Comparison of ENCODE assay signal across 21 cellular contexts in genomic region chr13:100818706-100819105, GRCh38.
DNase-seq lines count a peak whose midpoint lies in the region; ATAC-seq and TF ChIP-seq lines count a peak whose summit lies in the region.
"Had no signal": no experiment of that assay in that cellular context is flagged by ENCODE, and none has a peak within 500 bp of the region (broad histone marks: within the 10 kb centered on the region; RNA-seq: fewer than 3 reads in every experiment).

No MANE protein-coding gene starts in this region.

- TF ChIP-seq CTCF in Calu3 (IDR thresholded peaks at IDR 0.05; ENCODE audit: unreplicated experiment) = no peak
- TF ChIP-seq CTCF in mucosa of descending colon (IDR thresholded peaks at IDR 0.05) = no peak

- no peak overlapping the region for H3K27ac ChIP-seq in trophoblast cell (ENCODE audit: low read depth, low read length)
- H3K27ac ChIP-seq: BLaER1, right atrium auricular region, SJSA1, upper lobe of right lung had no signal

- H3K4ac ChIP-seq in trophoblast cell (ENCODE audit: low read depth, low read length) = no peak overlapping the region

- peak; percentile 4 for DNase-seq in Calu3
- DNase-seq in astrocyte of the hippocampus (ENCODE audit: low read depth, low spot score) = peak; percentile 76
- DNase-seq in inferior parietal cortex (ENCODE audit: extremely low spot score) = peak; percentile 30
- DNase-seq in trophoblast cell = peak; percentile 25 to 54
- DNase-seq in NCI-H1436 treated with DMSO at 0.1 percent for 48 hours (lab: John Stamatoyannopoulos, UW) = no peak
- no peak for DNase-seq in mucosa of descending colon
- DNase-seq in SK-N-DZ (ENCODE audit: low spot score) = no peak
- DNase-seq: activated CD4-positive, alpha-beta T cell treated with anti-CD3 and anti-CD28 coated beads, Interleukin-2, amount 10 ng/mL, durations not matched to agents 24 days and 14 days; activated CD8-positive, alpha-beta memory T cell treated with anti-CD3 and anti-CD28 coated beads, Interleukin-2, amount 10 ng/mL, durations not matched to agents 7 days and 5 days; activated naive CD8-positive, alpha-beta T cell treated with anti-CD3 and anti-CD28 coated beads, Interleukin-2, amount 10 ng/mL, durations not matched to agents 7 days and 5 days; cortex of kidney; NCI-H1417; NCI-H524; stimulated activated CD4-positive, alpha-beta T cell treated with anti-CD3 and anti-CD28 coated beads, Interleukin-4, amount 100 ng/mL, for 4 hours; upper lobe of right lung had no signal

- ATAC-seq in GM18511 (IDR thresholded peaks at IDR 0.05; ENCODE audit: unreplicated experiment) (no peak), mucosa of descending colon (no peak)
- ATAC-seq: activated CD8-positive, alpha-beta memory T cell treated with anti-CD3 and anti-CD28 coated beads, Interleukin-2, amount 10 ng/mL, durations not matched to agents 7 days and 5 days; activated T-helper 17 cell treated with anti-CD3 and anti-CD28 coated beads, Interleukin-2, amount 50 U/mL, for 72 hours; upper lobe of right lung had no signal

- H4K12ac ChIP-seq in trophoblast cell (ENCODE audit: low read depth, low read length) = no peak overlapping the region

- no peaks in the 10 kb centered on the region for H3K4me1 ChIP-seq in trophoblast cell (ENCODE audit: control insufficient read depth in 1 of 2, insufficient read depth in 2 of 2, low read length in 2 of 2)
- H3K4me1 ChIP-seq in mucosa of descending colon (ENCODE audit: low read depth) = no peaks in the 10 kb centered on the region
- H3K4me1 ChIP-seq: BLaER1, right atrium auricular region, SJSA1, upper lobe of right lung had no signal

- no peak overlapping the region for H3K4me3 Mint-ChIP-seq in Calu3 (ENCODE audit: low read depth, unreplicated experiment)
- H3K4me3 Mint-ChIP-seq: activated CD4-positive, alpha-beta T cell treated with anti-CD3 and anti-CD28 coated beads, Interleukin-2, amount 10 ng/mL, durations not matched to agents 24 days and 14 days; activated CD8-positive, alpha-beta memory T cell treated with anti-CD3 and anti-CD28 coated beads, Interleukin-2, amount 10 ng/mL, durations not matched to agents 7 days and 5 days; activated naive CD8-positive, alpha-beta T cell treated with anti-CD3 and anti-CD28 coated beads, Interleukin-2, amount 10 ng/mL, durations not matched to agents 7 days and 5 days; activated T-helper 17 cell treated with anti-CD3 and anti-CD28 coated beads, Interleukin-2, amount 50 U/mL, for 72 hours; T-helper 1 cell treated with Interleukin-12 subunit alpha and Interleukin-12 subunit beta and Interleukin-4 antibody, amounts not matched to agents 30 μg/mL and 1 μg/mL, for 36 hours had no signal

- peaks cover 6% of the 10 kb centered on the region for H3K4me1 Mint-ChIP-seq in Calu3 (ENCODE audit: low read depth, unreplicated experiment)
- H3K4me1 Mint-ChIP-seq: activated CD4-positive, alpha-beta T cell treated with anti-CD3 and anti-CD28 coated beads, Interleukin-2, amount 10 ng/mL, durations not matched to agents 24 days and 14 days; activated CD8-positive, alpha-beta memory T cell treated with anti-CD3 and anti-CD28 coated beads, Interleukin-2, amount 10 ng/mL, durations not matched to agents 7 days and 5 days; activated naive CD8-positive, alpha-beta T cell treated with anti-CD3 and anti-CD28 coated beads, Interleukin-2, amount 10 ng/mL, durations not matched to agents 7 days and 5 days; activated T-helper 17 cell treated with anti-CD3 and anti-CD28 coated beads, Interleukin-2, amount 50 U/mL, for 72 hours had no signal

- intact Hi-C loops in Calu3 (cut with micrococcal nuclease; ENCODE audit: unreplicated experiment) = no loop called here
- intact Hi-C loops in mucosa of descending colon (cut with DNase I, micrococcal nuclease) = no loop called here

- no TSS peak for BruUV-seq in Calu3 (replicated peaks; lab: Mats Ljungman, UMichigan)

- H4K91ac ChIP-seq in trophoblast cell (ENCODE audit: low read depth, low read length) = no peak overlapping the region

- H3K27me3 ChIP-seq in trophoblast cell (ENCODE audit: insufficient read depth, low read length) = no peaks in the 10 kb centered on the region
- H3K27me3 ChIP-seq: BLaER1, right atrium auricular region, SJSA1, upper lobe of right lung had no signal

- H3K36me3 ChIP-seq in trophoblast cell (ENCODE audit: control insufficient read depth in 1 of 2, insufficient read depth in 2 of 2, low read length in 2 of 2) = no peaks in the 10 kb centered on the region
- no peaks in the 10 kb centered on the region for H3K36me3 ChIP-seq in mucosa of descending colon (ENCODE audit: low read depth)
- H3K36me3 ChIP-seq: BLaER1, right atrium auricular region, SJSA1, upper lobe of right lung had no signal

- H3K27me3 Mint-ChIP-seq in Calu3 (ENCODE audit: unreplicated experiment) = no peaks in the 10 kb centered on the region
- H3K27me3 Mint-ChIP-seq: activated CD4-positive, alpha-beta T cell treated with anti-CD3 and anti-CD28 coated beads, Interleukin-2, amount 10 ng/mL, durations not matched to agents 24 days and 14 days had no signal

- no peak overlapping the region for H3K9ac ChIP-seq in trophoblast cell (ENCODE audit: low read length)
- H3K9ac ChIP-seq: BLaER1 had no signal

- H3K4me3 ChIP-seq in trophoblast cell (ENCODE audit: low read depth, low read length) = no peak overlapping the region
- H3K4me3 ChIP-seq in mucosa of descending colon = no peak overlapping the region
- H3K4me3 ChIP-seq: BLaER1, right atrium auricular region, SJSA1, upper lobe of right lung had no signal

- H3K9me3 Mint-ChIP-seq in Calu3 (ENCODE audit: low read depth, unreplicated experiment) = no peaks in the 10 kb centered on the region
- H3K9me3 Mint-ChIP-seq: activated CD4-positive, alpha-beta T cell treated with anti-CD3 and anti-CD28 coated beads, Interleukin-2, amount 10 ng/mL, durations not matched to agents 24 days and 14 days; activated naive CD8-positive, alpha-beta T cell treated with anti-CD3 and anti-CD28 coated beads, Interleukin-2, amount 10 ng/mL, durations not matched to agents 7 days and 5 days; T-helper 1 cell treated with Interleukin-12 subunit alpha and Interleukin-12 subunit beta and Interleukin-4 antibody, amounts not matched to agents 30 μg/mL and 1 μg/mL, for 36 hours had no signal

- no peak overlapping the region for H3K4me2 ChIP-seq in trophoblast cell (ENCODE audit: low read length)
- H3K4me2 ChIP-seq: BLaER1 had no signal

- no peak overlapping the region for H4K8ac ChIP-seq in trophoblast cell (ENCODE audit: low read depth, low read length)

- no peak overlapping the region for H3K18ac ChIP-seq in trophoblast cell (ENCODE audit: low read length)

- H2AFZ ChIP-seq in trophoblast cell (ENCODE audit: insufficient read depth, low read length, poor library complexity) = no peak overlapping the region

- H3K36me3 Mint-ChIP-seq in Calu3 (ENCODE audit: insufficient read depth, unreplicated experiment) = no peaks in the 10 kb centered on the region
- H3K36me3 Mint-ChIP-seq: activated CD8-positive, alpha-beta memory T cell treated with anti-CD3 and anti-CD28 coated beads, Interleukin-2, amount 10 ng/mL, durations not matched to agents 7 days and 5 days; activated naive CD8-positive, alpha-beta T cell treated with anti-CD3 and anti-CD28 coated beads, Interleukin-2, amount 10 ng/mL, durations not matched to agents 7 days and 5 days had no signal

- no peak overlapping the region for H2BK120ac ChIP-seq in trophoblast cell (ENCODE audit: insufficient read depth, low read length, poor library complexity)

- H3K23ac ChIP-seq in trophoblast cell (ENCODE audit: low read length) = no peak overlapping the region

- no peaks in the 10 kb centered on the region for H3K79me1 ChIP-seq in trophoblast cell (ENCODE audit: low read length)

- no peaks in the 10 kb centered on the region for H3K79me2 ChIP-seq in trophoblast cell (ENCODE audit: control insufficient read depth, insufficient read depth, low read length, poor library complexity)

- H3K14ac ChIP-seq in trophoblast cell (ENCODE audit: low read length) = no peak overlapping the region

- no peak overlapping the region for H2BK5ac ChIP-seq in trophoblast cell (ENCODE audit: low read depth, low read length, poor library complexity)

- H3K9me3 ChIP-seq in trophoblast cell (ENCODE audit: insufficient read depth, low read depth, low read length) = no peaks in the 10 kb centered on the region
- H3K9me3 ChIP-seq in mucosa of descending colon = no peaks in the 10 kb centered on the region
- H3K9me3 ChIP-seq: BLaER1, SJSA1, upper lobe of right lung had no signal

- CTCF ChIA-PET in Calu3 (lab: Charles Lee) = no interaction called here

- no peak overlapping the region for H2AK5ac ChIP-seq in trophoblast cell (ENCODE audit: low read length)

- no peak overlapping the region for H3K27ac Mint-ChIP-seq in Calu3 (ENCODE audit: unreplicated experiment)
- H3K27ac Mint-ChIP-seq: activated CD4-positive, alpha-beta T cell treated with anti-CD3 and anti-CD28 coated beads, Interleukin-2, amount 10 ng/mL, durations not matched to agents 24 days and 14 days; activated CD8-positive, alpha-beta memory T cell treated with anti-CD3 and anti-CD28 coated beads, Interleukin-2, amount 10 ng/mL, durations not matched to agents 7 days and 5 days; activated naive CD8-positive, alpha-beta T cell treated with anti-CD3 and anti-CD28 coated beads, Interleukin-2, amount 10 ng/mL, durations not matched to agents 7 days and 5 days; activated T-helper 17 cell treated with anti-CD3 and anti-CD28 coated beads, Interleukin-2, amount 50 U/mL, for 72 hours; T-helper 1 cell treated with Interleukin-12 subunit alpha and Interleukin-12 subunit beta and Interleukin-4 antibody, amounts not matched to agents 30 μg/mL and 1 μg/mL, for 36 hours had no signal

- H2BK12ac ChIP-seq in trophoblast cell (ENCODE audit: low read length) = no peak overlapping the region

- no CpG with 5 or more reads among the region's 3 CpGs for WGBS in trophoblast cell (ENCODE audit: extremely low coverage, insufficient coverage, insufficient read length)

Comparison
In these comparisons a context has a peak if more than half of its experiments do, and no peak if none do; other contexts are left out.
1. DNase-seq: peak in Calu3 (single experiment), astrocyte of the hippocampus (single experiment), inferior parietal cortex (single experiment) and trophoblast cell (2 of 2); none in NCI-H1436 treated with DMSO at 0.1 percent for 48 hours (single experiment), mucosa of descending colon (0 of 3) and SK-N-DZ (single experiment).